Comparison of ENCODE assay signal across 8 cellular contexts in the genomic region with DNA sequence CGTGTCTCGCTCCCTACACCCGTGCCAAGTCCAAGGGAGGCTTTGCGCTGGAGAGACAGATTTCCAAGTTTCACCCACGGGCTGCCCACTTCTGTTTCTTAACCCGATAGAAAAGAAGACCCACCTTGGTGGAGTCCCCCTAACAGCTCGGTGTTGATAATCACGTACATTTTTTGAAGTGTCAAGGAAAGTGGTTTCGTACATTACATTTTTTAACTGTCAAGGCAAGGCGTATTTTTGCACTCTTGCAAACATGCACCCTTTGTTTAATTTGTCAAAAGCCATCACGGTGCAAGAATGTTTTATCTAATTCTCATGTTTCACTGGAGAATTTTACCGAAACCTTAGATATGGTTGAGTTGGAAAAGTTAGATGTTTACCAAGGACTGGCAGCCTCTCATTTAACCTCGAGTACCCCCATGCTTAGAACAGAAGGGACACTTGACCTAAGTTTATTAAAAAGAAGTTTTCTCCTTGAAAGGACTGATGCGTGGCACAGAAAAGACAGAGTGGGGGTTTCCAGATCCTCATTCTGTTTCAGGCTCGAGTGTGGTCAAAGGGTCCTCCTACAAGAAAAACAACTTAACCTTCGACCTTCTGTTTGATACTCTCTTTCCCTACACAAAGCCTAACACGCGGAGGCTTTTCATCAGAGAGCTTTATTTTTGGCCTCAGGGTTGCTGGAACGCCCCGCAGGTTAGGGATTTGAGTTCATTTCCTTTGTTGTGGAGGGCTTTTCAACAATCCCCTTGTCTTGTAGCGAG. TPM values are rescaled to one million over a fixed set of nuclear protein-coding genes. Genes with fewer than 3 reads are reported as not detected.
DNase-seq lines count a peak whose midpoint lies in the region; ATAC-seq, FAIRE-seq and TF ChIP-seq lines count a peak whose summit lies in the region.

No MANE protein-coding gene starts in this region.

- H3K9me3 ChIP-seq in SK-N-SH = no peaks in the 10 kb centered on the region

- 33% methylated on average over 19 of the region's 21 CpGs for WGBS in SK-N-SH (ENCODE audit: low lambda C conversion rate)

- no peak for TF ChIP-seq RAD21 in SK-N-SH (IDR thresholded peaks at IDR 0.05; ENCODE audit: low read length)

- H3K36me3 Mint-ChIP-seq in activated T-helper 1 cell treated with anti-CD3 and anti-CD28 coated beads, Interleukin-12 subunit alpha, Interleukin-12 subunit beta, Interleukin-2, Interleukin-4 antibody, amounts not matched to agents 30 ng/mL and 10 ng/mL and 1 ng/mL, durations not matched to agents 14 hours and 24 hours and 36 hours (ENCODE audit: low read depth) = no peaks in the 10 kb centered on the region

- DNase-seq in SK-N-SH (no peak), iPS-NIHi11 (ENCODE audit: low spot score) (peak; percentile 40), COR-L47 (lab: John Stamatoyannopoulos, UW) (no peak), NCI-H510A treated with DMSO at 0.1 percent for 48 hours (lab: John Stamatoyannopoulos, UW) (no peak), GM12892 (ENCODE audit: insufficient read length) (no peak)
- DNase-seq in activated T-helper 1 cell treated with anti-CD3 and anti-CD28 coated beads, Interleukin-12 subunit alpha, Interleukin-12 subunit beta, Interleukin-2, Interleukin-4 antibody, amounts not matched to agents 30 ng/mL and 10 ng/mL and 1 ng/mL, durations not matched to agents 14 hours and 24 hours and 36 hours (ENCODE audit: low spot score) = no peak
- no peak for DNase-seq in stimulated activated naive CD8-positive, alpha-beta T cell treated with anti-CD3 and anti-CD28 coated beads, Interleukin-15, amount 100 ng/mL, for 72 hours

- no peak for ATAC-seq in SK-N-SH treated with all-trans-retinoic acid at 6 μM for 48 hours
- peak; percentile 11 for ATAC-seq in stimulated activated naive CD8-positive, alpha-beta T cell treated with anti-CD3 and anti-CD28 coated beads, Interleukin-15, amount 100 ng/mL, for 72 hours

- H3K4me1 ChIP-seq in SK-N-SH (ENCODE audit: control insufficient read depth in 1 of 2, insufficient read depth in 2 of 2, low read depth in 1 of 2, low read length in 1 of 2) = peaks cover 26 to 29% of the 10 kb centered on the region in 2 experiments; a peak in 3 of 4 replicates

- TF ChIP-seq EP300 in SK-N-SH (IDR thresholded peaks at IDR 0.05; ENCODE audit: borderline replicate concordance in 1 of 2, low read depth in 1 of 2, low read length in 1 of 2) = no peak

- no peaks in the 10 kb centered on the region for H4K20me1 ChIP-seq in SK-N-SH (ENCODE audit: insufficient read depth)

- FAIRE-seq in GM12892 (lab: Jason Lieb, UNC) = no peak

- peaks cover 19% of the 10 kb centered on the region; the same call in 1 of the 2 replicates for H3K79me2 ChIP-seq in SK-N-SH (ENCODE audit: insufficient read depth)

- peak overlapping the region; percentile 73 to 92; a peak in 3 of 4 replicates for H3K27ac ChIP-seq in SK-N-SH (ENCODE audit: low read depth in 2 of 2, low read length in 1 of 2)

- TF ChIP-seq POLR2A in GM12892 (IDR thresholded peaks at IDR 0.05; ENCODE audit: low read depth, low read length) = no peak

- H3K4me2 ChIP-seq in SK-N-SH = peak overlapping the region; percentile 84

- H3K27me3 Mint-ChIP-seq in activated T-helper 1 cell treated with anti-CD3 and anti-CD28 coated beads, Interleukin-12 subunit alpha, Interleukin-12 subunit beta, Interleukin-2, Interleukin-4 antibody, amounts not matched to agents 30 ng/mL and 10 ng/mL and 1 ng/mL, durations not matched to agents 14 hours and 24 hours and 36 hours (ENCODE audit: insufficient read depth) = peaks cover 62% of the 10 kb centered on the region
- peaks cover 94% of the 10 kb centered on the region for H3K27me3 Mint-ChIP-seq in stimulated activated naive CD8-positive, alpha-beta T cell treated with anti-CD3 and anti-CD28 coated beads, Interleukin-15, amount 100 ng/mL, for 72 hours

- no peaks in the 10 kb centered on the region for H3K9me3 Mint-ChIP-seq in activated T-helper 1 cell treated with anti-CD3 and anti-CD28 coated beads, Interleukin-12 subunit alpha, Interleukin-12 subunit beta, Interleukin-2, Interleukin-4 antibody, amounts not matched to agents 30 ng/mL and 10 ng/mL and 1 ng/mL, durations not matched to agents 14 hours and 24 hours and 36 hours
- no peaks in the 10 kb centered on the region for H3K9me3 Mint-ChIP-seq in stimulated activated naive CD8-positive, alpha-beta T cell treated with anti-CD3 and anti-CD28 coated beads, Interleukin-15, amount 100 ng/mL, for 72 hours

- peak overlapping the region; percentile 53; the same call in 1 of the 2 replicates for H3K9ac ChIP-seq in SK-N-SH

- peaks cover 30% of the 10 kb centered on the region for H3F3A ChIP-seq in SK-N-SH (replicated peaks; ENCODE audit: insufficient read depth)

- no peak; the same call in 1 of the 2 replicates for TF ChIP-seq CTCF in SK-N-SH (IDR thresholded peaks at IDR 0.05)

- no peak overlapping the region for H2AFZ ChIP-seq in SK-N-SH (ENCODE audit: low read depth)

- H3K4me3 ChIP-seq in SK-N-SH (ENCODE audit: low read depth in 2 of 2, low read length in 1 of 2) = peak overlapping the region; percentile 68 to 69

- H3K36me3 ChIP-seq in SK-N-SH (replicated peaks in 1 of 2; ENCODE audit: control insufficient read depth in 1 of 2, insufficient read depth in 2 of 2, low read length in 1 of 2) = no peaks in the 10 kb centered on the region

- H3K27ac Mint-ChIP-seq in activated T-helper 1 cell treated with anti-CD3 and anti-CD28 coated beads, Interleukin-12 subunit alpha, Interleukin-12 subunit beta, Interleukin-2, Interleukin-4 antibody, amounts not matched to agents 30 ng/mL and 10 ng/mL and 1 ng/mL, durations not matched to agents 14 hours and 24 hours and 36 hours = no peak overlapping the region
- no peak overlapping the region for H3K27ac Mint-ChIP-seq in stimulated activated naive CD8-positive, alpha-beta T cell treated with anti-CD3 and anti-CD28 coated beads, Interleukin-15, amount 100 ng/mL, for 72 hours

- POLR2A ChIA-PET in SK-N-SH (lab: Yijun Ruan, JAX) = no interaction called here

- peak overlapping the region; percentile 54 for H3K4me3 Mint-ChIP-seq in activated T-helper 1 cell treated with anti-CD3 and anti-CD28 coated beads, Interleukin-12 subunit alpha, Interleukin-12 subunit beta, Interleukin-2, Interleukin-4 antibody, amounts not matched to agents 30 ng/mL and 10 ng/mL and 1 ng/mL, durations not matched to agents 14 hours and 24 hours and 36 hours
- H3K4me3 Mint-ChIP-seq in stimulated activated naive CD8-positive, alpha-beta T cell treated with anti-CD3 and anti-CD28 coated beads, Interleukin-15, amount 100 ng/mL, for 72 hours = peak overlapping the region; percentile 55 to 64

- CTCF ChIA-PET in SK-N-SH (lab: Yijun Ruan, JAX) = interaction anchor here (1.0 to 2.3 kb wide), 12 partner anchors 11 to 1158 kb away, joined by 3 to 17 read pairs (median 4); no protein-coding TSS in a partner anchor

- H3K9me2 ChIP-seq in SK-N-SH = no peaks in the 10 kb centered on the region

- H3K27me3 ChIP-seq in SK-N-SH (ENCODE audit: insufficient read depth) = no peaks in the 10 kb centered on the region

- peaks cover 10% of the 10 kb centered on the region for H3K4me1 Mint-ChIP-seq in activated T-helper 1 cell treated with anti-CD3 and anti-CD28 coated beads, Interleukin-12 subunit alpha, Interleukin-12 subunit beta, Interleukin-2, Interleukin-4 antibody, amounts not matched to agents 30 ng/mL and 10 ng/mL and 1 ng/mL, durations not matched to agents 14 hours and 24 hours and 36 hours (ENCODE audit: low read depth)
- peaks cover 32% of the 10 kb centered on the region for H3K4me1 Mint-ChIP-seq in stimulated activated naive CD8-positive, alpha-beta T cell treated with anti-CD3 and anti-CD28 coated beads, Interleukin-15, amount 100 ng/mL, for 72 hours

- intact Hi-C loops in activated T-helper 1 cell treated with anti-CD3 and anti-CD28 coated beads, Interleukin-12 subunit alpha, Interleukin-12 subunit beta, Interleukin-2, Interleukin-4 antibody, amounts not matched to agents 30 ng/mL and 10 ng/mL and 1 ng/mL, durations not matched to agents 14 hours and 24 hours and 36 hours (cut with micrococcal nuclease) = loop anchor here (2.0 kb wide), 1 partner anchor 40 kb away; a partner anchor contains a TSS

TF ChIP-seq in SK-N-SH, 30 proteins besides CTCF, POLR2A, EP300 and RAD21:
- TF ChIP-seq, protein P1, sequence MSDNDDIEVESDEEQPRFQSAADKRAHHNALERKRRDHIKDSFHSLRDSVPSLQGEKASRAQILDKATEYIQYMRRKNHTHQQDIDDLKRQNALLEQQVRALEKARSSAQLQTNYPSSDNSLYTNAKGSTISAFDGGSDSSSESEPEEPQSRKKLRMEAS (IDR thresholded peaks at IDR 0.05; ENCODE audit: low read depth) = no peak; the same call in 1 of the 2 replicates
- TF ChIP-seq MEF2A (IDR thresholded peaks at IDR 0.05; ENCODE audit: borderline replicate concordance, low read depth) = no peak

TF ChIP-seq in SK-N-SH treated with all-trans-retinoic acid at 6 μM for 48 hours, 23 proteins besides CTCF, POLR2A, EP300 and RAD21 (continues in another document):
- TF ChIP-seq BACH2 (CRISPR knock-in tag; IDR thresholded peaks at IDR 0.05; ENCODE audit: borderline replicate concordance) = no peak
- TF ChIP-seq RARB (CRISPR knock-in tag; IDR thresholded peaks at IDR 0.05) = no peak
- no peak for TF ChIP-seq PPARA (CRISPR knock-in tag; IDR thresholded peaks at IDR 0.05; ENCODE audit: borderline replicate concordance)

RNA-seq across cellular contexts. Expression of a gene that starts 0.9 kb away (rescaled TPM):
- 9.1 and 9.3 TPM in 2 replicates for polyA plus RNA-seq in SK-N-SH (2012; rRNA removed)
- polyA plus RNA-seq in SK-N-SH (2012; cell fraction: cytosol; rRNA removed) = 9.7 and 10.2 TPM in 2 replicates
- 4.0 and 6.3 TPM in 2 replicates for polyA plus RNA-seq in SK-N-SH (2012; cell fraction: nucleus; rRNA removed)
- total RNA-seq in activated T-helper 1 cell treated with anti-CD3 and anti-CD28 coated beads, Interleukin-12 subunit alpha, Interleukin-12 subunit beta, Interleukin-2, Interleukin-4 antibody, amounts not matched to agents 30 ng/mL and 10 ng/mL and 1 ng/mL, durations not matched to agents 14 hours and 24 hours and 36 hours = 0.08 TPM in 1 of 2 replicates, not detected in the other
- 0.51 TPM for polyA plus RNA-seq in GM12892 (2012; ENCODE audit: missing spikeins)

RNA-seq across cellular contexts. Expression of a gene that starts 40.5 kb away (rescaled TPM):
- 10.5 and 11.7 TPM in 2 replicates for polyA plus RNA-seq in SK-N-SH (2012; rRNA removed)
- 14.8 and 16.1 TPM in 2 replicates for polyA plus RNA-seq in SK-N-SH (2012; cell fraction: cytosol; rRNA removed)
- polyA plus RNA-seq in SK-N-SH (2012; cell fraction: nucleus; rRNA removed) = 8.3 and 14.7 TPM in 2 replicates
- total RNA-seq in activated T-helper 1 cell treated with anti-CD3 and anti-CD28 coated beads, Interleukin-12 subunit alpha, Interleukin-12 subunit beta, Interleukin-2, Interleukin-4 antibody, amounts not matched to agents 30 ng/mL and 10 ng/mL and 1 ng/mL, durations not matched to agents 14 hours and 24 hours and 36 hours = 46.1 and 48.5 TPM in 2 replicates
- 14.8 TPM for polyA plus RNA-seq in GM12892 (2012; ENCODE audit: missing spikeins)
